26 cellular contexts compared by ENCODE assay signal in the genomic region with DNA sequence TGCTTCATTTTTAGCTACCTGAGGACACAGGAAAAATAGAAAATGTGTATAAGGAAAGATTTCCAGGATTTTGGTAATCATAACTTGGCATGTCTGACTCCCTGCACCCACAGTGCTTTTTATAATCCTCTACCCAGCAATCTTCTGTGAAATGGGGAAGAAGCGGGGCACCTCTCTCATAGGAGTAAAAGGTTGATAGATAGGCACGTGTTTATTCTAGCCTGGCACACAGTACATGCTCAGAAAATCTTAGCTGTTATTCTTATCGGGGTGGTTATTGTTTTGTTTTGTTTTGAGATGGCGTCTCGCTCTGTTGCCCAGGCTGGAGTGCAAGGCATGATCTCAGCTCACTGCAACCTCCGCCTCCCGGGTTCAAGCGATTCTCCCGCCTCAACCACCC.
"Had no signal": no experiment of that assay in that cellular context is flagged by ENCODE, and none has a peak within 500 bp of the region (broad histone marks: within the 10 kb centered on the region; RNA-seq: fewer than 3 reads in every experiment).

No MANE protein-coding gene starts in this region.

- H3K36me3 Mint-ChIP-seq: activated naive CD8-positive, alpha-beta T cell treated with anti-CD3 and anti-CD28 coated beads, Interleukin-2, amount 10 ng/mL, durations not matched to agents 7 days and 5 days; brain; immature natural killer cell; naive thymus-derived CD4-positive, alpha-beta T cell had no signal

- FAIRE-seq: kidney had no signal

- H3K4me3 Mint-ChIP-seq: activated CD4-positive, alpha-beta T cell treated with anti-CD3 and anti-CD28 coated beads for 36 hours; activated naive CD4-positive, alpha-beta T cell treated with anti-CD3 and anti-CD28 coated beads for 36 hours; activated naive CD8-positive, alpha-beta T cell treated with anti-CD3 and anti-CD28 coated beads, Interleukin-2, amount 10 ng/mL, durations not matched to agents 7 days and 5 days; brain; immature natural killer cell; naive thymus-derived CD4-positive, alpha-beta T cell; T-helper 2 cell treated with Interferon-gamma antibody and Interleukin-4, amounts not matched to agents 5 μg/mL and 100 μg/mL, for 36 hours had no signal

- ATAC-seq: activated CD4-positive, alpha-beta T cell treated with anti-CD3 and anti-CD28 coated beads for 36 hours; gastrocnemius medialis; left colon; naive thymus-derived CD4-positive, alpha-beta T cell; sciatic nerve; stimulated activated naive CD8-positive, alpha-beta T cell treated with anti-CD3 and anti-CD28 coated beads, Interleukin-15, Interleukin-2, amounts not matched to agents 100 U/mL and 50 U/mL, for 24 hours had no signal

- DNase-seq: activated CD4-positive, alpha-beta T cell treated with anti-CD3 and anti-CD28 coated beads for 36 hours; activated CD4-positive, CD25-positive, alpha-beta regulatory T cell; activated effector memory CD4-positive, alpha-beta T cell treated with anti-CD3 and anti-CD28 coated beads, Interleukin-2, amount 50 U/mL, for 16 hours; activated naive CD4-positive, alpha-beta T cell treated with anti-CD3 and anti-CD28 coated beads for 36 hours; activated naive CD8-positive, alpha-beta T cell treated with anti-CD3 and anti-CD28 coated beads, Interleukin-2, amount 10 ng/mL, durations not matched to agents 7 days and 5 days; activated T-cell treated with anti-CD3 and anti-CD28 coated beads for 4 hours; cerebellar nuclear complex; dorsolateral prefrontal cortex; effector memory CD4-positive, alpha-beta T cell; erythroblast; gastrocnemius medialis; hippocampal formation; immature natural killer cell; kidney; left colon; midbrain; naive thymus-derived CD4-positive, alpha-beta T cell; retina; stimulated activated CD4-positive, alpha-beta T cell treated with anti-CD3 and anti-CD28 coated beads, Interleukin-12 subunit alpha, Interleukin-12 subunit beta, amount 100 ng/mL, for 4 hours; stimulated activated CD4-positive, alpha-beta T cell treated with anti-CD3 and anti-CD28 coated beads, Interleukin-4, amount 100 ng/mL, for 1 hour; stimulated activated naive CD8-positive, alpha-beta T cell treated with anti-CD3 and anti-CD28 coated beads, Interleukin-15, Interleukin-2, amounts not matched to agents 100 U/mL and 50 U/mL, for 24 hours; testis; transverse colon had no signal

- H3K27ac Mint-ChIP-seq: activated CD4-positive, alpha-beta T cell treated with anti-CD3 and anti-CD28 coated beads for 36 hours; activated naive CD4-positive, alpha-beta T cell treated with anti-CD3 and anti-CD28 coated beads for 36 hours; activated naive CD8-positive, alpha-beta T cell treated with anti-CD3 and anti-CD28 coated beads, Interleukin-2, amount 10 ng/mL, durations not matched to agents 7 days and 5 days; immature natural killer cell; naive thymus-derived CD4-positive, alpha-beta T cell; T-helper 2 cell treated with Interferon-gamma antibody and Interleukin-4, amounts not matched to agents 5 μg/mL and 100 μg/mL, for 36 hours had no signal

- H3K9me3 Mint-ChIP-seq: activated naive CD4-positive, alpha-beta T cell treated with anti-CD3 and anti-CD28 coated beads for 36 hours; activated naive CD8-positive, alpha-beta T cell treated with anti-CD3 and anti-CD28 coated beads, Interleukin-2, amount 10 ng/mL, durations not matched to agents 7 days and 5 days; brain; immature natural killer cell; T-helper 2 cell treated with Interferon-gamma antibody and Interleukin-4, amounts not matched to agents 5 μg/mL and 100 μg/mL, for 36 hours had no signal

- H3K4me1 Mint-ChIP-seq: activated CD4-positive, alpha-beta T cell treated with anti-CD3 and anti-CD28 coated beads for 36 hours; activated naive CD8-positive, alpha-beta T cell treated with anti-CD3 and anti-CD28 coated beads, Interleukin-2, amount 10 ng/mL, durations not matched to agents 7 days and 5 days; immature natural killer cell; naive thymus-derived CD4-positive, alpha-beta T cell had no signal
